19 cellular contexts compared by ENCODE assay signal in genomic region chr12:3398196-3398789, GRCh38.
DNase-seq lines count a peak whose midpoint lies in the region; ATAC-seq, FAIRE-seq and TF ChIP-seq lines count a peak whose summit lies in the region.
"Had no signal": no experiment of that assay in that cellular context is flagged by ENCODE, and none has a peak within 500 bp of the region (broad histone marks: within the 10 kb centered on the region; RNA-seq: fewer than 3 reads in every experiment).

No MANE protein-coding gene starts in this region.

- peaks cover 42% of the 10 kb centered on the region for H3K27me3 Mint-ChIP-seq in H9 (ENCODE audit: low read depth)

- no peak overlapping the region for H4K91ac ChIP-seq in H9 (ENCODE audit: insufficient read length, low read depth, low read length)
- peak overlapping the region; percentile 83 for H4K91ac ChIP-seq in H1 (replicated peaks; ENCODE audit: insufficient read length, low read length)

- H2BK12ac ChIP-seq in H9 (ENCODE audit: insufficient read length, low read depth, low read length) (no peak overlapping the region), H1 (ENCODE audit: low read depth, low read length) (peak overlapping the region; percentile 96)

- no CpG with 5 or more reads among the region's 6 CpGs for WGBS in H9 (ENCODE audit: extremely low coverage, insufficient read length, low lambda C conversion rate)
- WGBS in H1 (ENCODE audit: extremely low coverage in 1 of 2, insufficient coverage in 1 of 2, insufficient read length in 1 of 2, insufficient replicate concordance in 2 of 2, low coverage in 1 of 2, low lambda C conversion rate in 2 of 2, missing lambda C conversion rate in 1 of 2), 2 experiments, result 83% methylated on average over 6 of the region's 6 CpGs; no CpG with 5 or more reads in 1 of the 2 experiments

- H2BK120ac ChIP-seq in H9 (ENCODE audit: low read depth, low read length, poor library complexity, severe bottlenecking), result no peak overlapping the region
- H2BK120ac ChIP-seq in H1 (replicated peaks; ENCODE audit: low read depth, low read length), result no peak overlapping the region

- H3K27me3 ChIP-seq in H9 (ENCODE audit: insufficient read depth, low read length) (no peaks in the 10 kb centered on the region), H1 (replicated peaks in 1 of 4; ENCODE audit: control insufficient read depth in 3 of 4, extremely low read depth in 1 of 4, insufficient read depth in 3 of 4, low read length in 3 of 4) (peaks cover 0 to 5% (median 5%) of the 10 kb centered on the region in 4 experiments; a peak in 3 of 7 replicates)
- H3K27me3 ChIP-seq: right lobe of liver had no signal

- H3K9me3 Mint-ChIP-seq in H9, result peaks cover 21 to 32% of the 10 kb centered on the region in 2 experiments

- DNase-seq in Caki2 (ENCODE audit: low read depth) (peak; percentile 69), H9 (no peak), H1 (ENCODE audit: low read depth in 1 of 2, low spot score in 2 of 2) (no peak), kidney glomerular epithelial cell (lab: John Stamatoyannopoulos, UW) (peak; percentile 86), NCI-H510A treated with DMSO at 0.1 percent for 48 hours (lab: John Stamatoyannopoulos, UW) (no peak), occipital lobe (lab: John Stamatoyannopoulos, UW) (no peak), cerebellar nuclear complex (lab: John Stamatoyannopoulos, UW) (no peak)
- DNase-seq: activated gamma-delta T cell, amygdala, MV-4-11, NCI-H2029 treated with DMSO at 0.1 percent for 48 hours, NCI-H510A, right lobe of liver, SIG-M5 had no signal

- POLR2A ChIA-PET in H1 (lab: Charles Lee; ENCODE audit: partially characterized antibody), result interaction anchor here (1.0 to 2.2 kb wide), 6 partner anchors 9 to 33 kb away, joined by 3 to 8 read pairs (median 4); no protein-coding TSS in a partner anchor

- H3K27ac Mint-ChIP-seq in H9, result peak overlapping the region in 2 of 3 experiments; percentile 92 to 95; a peak in 6 of 7 replicates

- no peak overlapping the region for H3K4ac ChIP-seq in H9 (ENCODE audit: low read depth, low read length)
- peak overlapping the region; percentile 100 for H3K4ac ChIP-seq in H1 (replicated peaks; ENCODE audit: insufficient read length, low read depth, low read length)

- H4K8ac ChIP-seq in H9 (replicated peaks; ENCODE audit: insufficient read length, low read depth, low read length) (no peak overlapping the region), H1 (ENCODE audit: extremely low read depth, insufficient read depth, low read length) (no peak overlapping the region)

- no peak for TF ChIP-seq EP300 in H1 (IDR thresholded peaks at IDR 0.05; ENCODE audit: borderline replicate concordance in 1 of 2, low read depth in 2 of 2, low read length in 2 of 2)

- H3K79me2 ChIP-seq in H9 (ENCODE audit: insufficient read depth, low read length) (no peaks in the 10 kb centered on the region), H1 (ENCODE audit: control insufficient read depth in 1 of 2, insufficient read depth in 2 of 2, low read length in 2 of 2) (no peaks in the 10 kb centered on the region)

- H3K36me3 ChIP-seq in H1 (ENCODE audit: control insufficient read depth in 2 of 4, insufficient read depth in 4 of 4, low read length in 3 of 4), result no peaks in the 10 kb centered on the region
- H3K36me3 ChIP-seq: right lobe of liver had no signal

- peak overlapping the region; percentile 56 for H3K18ac ChIP-seq in H9 (ENCODE audit: insufficient read length, low read depth, low read length)
- H3K18ac ChIP-seq in H1 (ENCODE audit: extremely low read depth, low read length), result peak overlapping the region; percentile 60; the same call in 1 of the 2 replicates

- H3K56ac ChIP-seq in H9 (ENCODE audit: insufficient read length, low read depth, low read length), result no peak overlapping the region
- no peak overlapping the region for H3K56ac ChIP-seq in H1 (replicated peaks; ENCODE audit: insufficient read length, low read depth, low read length)

- CTCF ChIA-PET in H1 (lab: Charles Lee; ENCODE audit: partially characterized antibody), result interaction anchor here (0.5 to 1.6 kb wide), 7 partner anchors 9 to 248 kb away, joined by 3 to 7 read pairs (median 3); no protein-coding TSS in a partner anchor

- no peaks in the 10 kb centered on the region for H4K20me1 ChIP-seq in H9 (ENCODE audit: control insufficient read depth, insufficient read depth, insufficient read length)
- H4K20me1 ChIP-seq in H1 (replicated peaks in 1 of 2; ENCODE audit: control insufficient read depth in 1 of 2, insufficient read depth in 2 of 2, low read length in 2 of 2), result no peaks in the 10 kb centered on the region

- no peak overlapping the region for H3K23ac ChIP-seq in H9 (ENCODE audit: insufficient read length, low read depth, low read length)
- no peak overlapping the region for H3K23ac ChIP-seq in H1 (ENCODE audit: insufficient read length)

- peaks cover 3% of the 10 kb centered on the region for H3K23me2 ChIP-seq in H9 (ENCODE audit: insufficient read length, low read depth, low read length, poor library complexity, severe bottlenecking)
- H3K23me2 ChIP-seq in H1 (ENCODE audit: low read depth, low read length), result no peaks in the 10 kb centered on the region

- TF ChIP-seq POLR2A in H1 (IDR thresholded peaks at IDR 0.05; ENCODE audit: control extremely low read depth in 1 of 2, low read depth in 2 of 2, low read length in 2 of 2), result no peak

- H3K4me1 ChIP-seq in H9 (ENCODE audit: insufficient read depth, low read length) (peaks cover 3% of the 10 kb centered on the region; the same call in 1 of the 2 replicates), H1 (replicated peaks in 1 of 4; ENCODE audit: control insufficient read depth in 3 of 4, insufficient read depth in 4 of 4, low read length in 3 of 4) (no peaks in the 10 kb centered on the region; a peak in 1 of 7 replicates)
- H3K4me1 ChIP-seq: right lobe of liver had no signal

- H3K14ac ChIP-seq in H9 (ENCODE audit: insufficient read depth, low read length) (no peak overlapping the region), H1 (ENCODE audit: insufficient read length) (no peak overlapping the region)

- no peak overlapping the region for H2AFZ ChIP-seq in H9 (ENCODE audit: low read length)
- no peak overlapping the region; the same call in 1 of the 2 replicates for H2AFZ ChIP-seq in H1 (ENCODE audit: low read length)

- H4K5ac ChIP-seq in H9 (ENCODE audit: insufficient read length, low read depth, low read length) (peak overlapping the region; percentile 67), H1 (ENCODE audit: insufficient read length, low read depth, low read length) (no peak overlapping the region)

- no peak for ATAC-seq in HG03039 (IDR thresholded peaks at IDR 0.05; ENCODE audit: unreplicated experiment)
- ATAC-seq: activated CD4-positive, CD25-positive, alpha-beta regulatory T cell treated with anti-CD3 and anti-CD28 coated beads, Interleukin-2, amount 50 U/mL, for 24 hours; K562; right lobe of liver had no signal

- peaks cover 0 to 7% of the 10 kb centered on the region in 2 experiments; a peak in 2 of 4 replicates for H3K4me1 Mint-ChIP-seq in H9

- peak overlapping the region; percentile 47 for H3K4me2 ChIP-seq in H9 (ENCODE audit: insufficient read depth, insufficient read length, low read length)
- peak overlapping the region; percentile 62 to 67 for H3K4me2 ChIP-seq in H1 (ENCODE audit: insufficient read depth in 1 of 2, low read depth in 2 of 2, low read length in 2 of 2)

- TF ChIP-seq CTCF in H9 (conservative IDR thresholded peaks at IDR 0.05) (no peak), H1 (IDR thresholded peaks at IDR 0.05; ENCODE audit: control extremely low read depth in 1 of 3, insufficient read depth in 1 of 3, low read depth in 1 of 3, low read length in 3 of 3) (no peak)

- H3K79me1 ChIP-seq in H9 (ENCODE audit: insufficient read depth, low read depth, low read length, poor library complexity, severe bottlenecking) (no peaks in the 10 kb centered on the region), H1 (ENCODE audit: low read depth, low read length) (no peaks in the 10 kb centered on the region)

- in situ Hi-C loops in Caki2 (cut with HindIII; ENCODE audit: low pct_unique_long_range_greater_than_20kb, low sequenced_read_pairs), result no loop called here

- no peak overlapping the region for H3T11ph ChIP-seq in H9 (ENCODE audit: low read length)

- H2BK20ac ChIP-seq in H9 (ENCODE audit: low read depth, low read length, poor library complexity, severe bottlenecking) (no peak overlapping the region), H1 (ENCODE audit: low read length) (0 out of 2 replicates have a peak overlapping the region, but pooled peaks have one; percentile 61)

- no peak overlapping the region for H2BK15ac ChIP-seq in H9 (ENCODE audit: low read depth, low read length)
- peak overlapping the region; percentile 95; the same call in 1 of the 2 replicates for H2BK15ac ChIP-seq in H1 (ENCODE audit: low read length)

- H3K27ac ChIP-seq in H9 (ENCODE audit: insufficient read length, low read depth, low read length), result no peak overlapping the region
- no peak overlapping the region for H3K27ac ChIP-seq in H1 (ENCODE audit: low read depth, low read length)
- H3K27ac ChIP-seq: HL-60, right lobe of liver had no signal

- peak overlapping the region in 3 of 4 experiments; percentile 10 to 53 (median 44); a peak in 5 of 8 replicates for H3K4me3 ChIP-seq in H1 (ENCODE audit: extremely low read depth in 1 of 4, insufficient read depth in 2 of 4, low read depth in 3 of 4, low read length in 4 of 4)
- H3K4me3 ChIP-seq: K562, right lobe of liver had no signal

- H3K9me3 ChIP-seq in H9 (ENCODE audit: control insufficient read depth, low read depth, low read length) (no peaks in the 10 kb centered on the region), H1 (ENCODE audit: insufficient read depth in 2 of 2, low read depth in 1 of 2, low read length in 1 of 2) (peaks cover 0 to 16% of the 10 kb centered on the region in 2 experiments; a peak in 2 of 4 replicates)
- H3K9me3 ChIP-seq: right lobe of liver had no signal

- peak overlapping the region; percentile 71 to 74 for H3K4me3 Mint-ChIP-seq in H9

- peaks cover 9 to 29% (median 19%) of the 10 kb centered on the region in 3 experiments; a peak in 6 of 7 replicates for H3K36me3 Mint-ChIP-seq in H9 (ENCODE audit: insufficient read depth in 1 of 3, low read depth in 3 of 3)

- H3K9ac ChIP-seq in H9 (ENCODE audit: extremely low read depth, insufficient read length, low read length), result no peak overlapping the region
- peak overlapping the region in 3 of 4 experiments; percentile 45 to 62 (median 48); a peak in 2 of 7 replicates for H3K9ac ChIP-seq in H1 (replicated peaks in 1 of 4; ENCODE audit: extremely low read depth in 1 of 4, low read depth in 3 of 4, low read length in 3 of 4)

- H2BK5ac ChIP-seq in H9 (ENCODE audit: insufficient read length, low read length) (no peak overlapping the region), H1 (ENCODE audit: low read depth, low read length) (no peak overlapping the region; the same call in 1 of the 2 replicates)

- TF ChIP-seq RAD21 in H1 (IDR thresholded peaks at IDR 0.05 in 1 of 2, conservative IDR thresholded peaks at IDR 0.05 in 1 of 2; ENCODE audit: low read depth in 2 of 2, low read length in 2 of 2), result no peak

- H2AK5ac ChIP-seq in H9 (ENCODE audit: insufficient read length, low read length) (no peak overlapping the region), H1 (ENCODE audit: low read depth, low read length) (no peak overlapping the region)

- no peak for FAIRE-seq in H1 (lab: Jason Lieb, UNC)
- FAIRE-seq: GM12891, K562 had no signal

TF ChIP-seq in H1, 55 proteins besides CTCF, POLR2A, EP300 and RAD21 (continues in another document):
- no peak for TF ChIP-seq FOSL1 (IDR thresholded peaks at IDR 0.05; ENCODE audit: insufficient read depth, low read depth, low read length)
- no peak for TF ChIP-seq MAFK (IDR thresholded peaks at IDR 0.05; ENCODE audit: low read depth, low read length)

Comparison
In these comparisons a context has a peak if more than half of its experiments do, and no peak if none do; other contexts are left out.
1. DNase-seq: peak in Caki2 (single experiment) and kidney glomerular epithelial cell (single experiment); none in H9 (single experiment), H1 (0 of 2), NCI-H510A treated with DMSO at 0.1 percent for 48 hours (single experiment), occipital lobe (single experiment) and cerebellar nuclear complex (0 of 2).